13 cellular contexts compared by ENCODE assay signal in the genomic region with DNA sequence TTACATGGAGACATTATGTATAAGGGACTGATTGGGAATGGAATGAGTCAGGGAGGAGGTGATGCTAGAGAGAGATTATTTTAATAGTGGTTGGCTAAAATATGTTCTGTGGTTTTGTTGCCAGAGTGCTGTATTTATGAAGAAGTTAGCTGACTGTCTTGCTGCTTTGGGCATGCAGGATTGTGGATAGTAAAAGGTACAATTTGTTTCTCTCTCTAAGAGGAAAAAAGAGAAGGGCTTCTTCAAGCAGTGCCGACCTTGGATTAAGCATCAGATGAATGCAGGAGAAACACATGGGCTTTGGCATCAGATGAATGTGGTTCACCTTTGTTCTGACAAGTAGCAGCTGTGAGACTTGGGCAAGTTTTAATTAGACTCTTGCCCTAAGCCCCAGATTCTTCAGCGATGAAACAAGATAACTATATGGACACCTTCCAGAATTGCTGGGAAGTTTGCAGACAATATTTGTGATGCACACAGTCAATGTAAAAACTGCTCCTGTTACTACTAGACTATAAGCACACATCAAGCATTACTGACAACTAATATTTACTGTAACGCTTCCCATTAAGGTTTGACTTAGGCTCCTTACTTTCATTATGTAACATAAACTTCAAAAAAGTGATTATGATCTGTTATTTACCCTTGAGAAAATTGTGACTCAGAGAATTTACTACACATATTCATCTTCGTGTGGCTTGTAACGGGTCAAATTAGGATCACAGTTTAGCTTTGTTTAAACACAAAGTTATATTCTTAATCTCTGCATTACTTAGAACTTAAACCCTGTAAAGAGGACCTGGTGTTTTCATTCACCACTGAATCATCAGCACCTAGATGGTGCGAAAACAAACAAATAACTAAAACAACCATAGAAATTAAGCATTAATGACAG.
DNase-seq lines count a peak whose midpoint lies in the region; ATAC-seq, FAIRE-seq and TF ChIP-seq lines count a peak whose summit lies in the region.
"Had no signal": no experiment of that assay in that cellular context is flagged by ENCODE, and none has a peak within 500 bp of the region (broad histone marks: within the 10 kb centered on the region; RNA-seq: fewer than 3 reads in every experiment).

No MANE protein-coding gene starts in this region.

- no peaks in the 10 kb centered on the region for H3K79me2 ChIP-seq in astrocyte (ENCODE audit: insufficient read depth, low read length)
- no peaks in the 10 kb centered on the region for H3K79me2 ChIP-seq in hepatocyte
- H3K79me2 ChIP-seq in OCI-LY7 (ENCODE audit: insufficient read depth, low read depth, low read length), result no peaks in the 10 kb centered on the region

- no peak for ATAC-seq in HG03159 (IDR thresholded peaks at IDR 0.05; ENCODE audit: unreplicated experiment)
- ATAC-seq: stimulated activated memory B cell treated with anti-CD40 and anti-IgM and Interleukin-4, amounts not matched to agents 10 μg/mL and 1 μg/mL and 100 μg/mL, for 72 hours had no signal

- H3K4me2 ChIP-seq in astrocyte (ENCODE audit: low read length) (peak overlapping the region; percentile 67), hepatocyte (peak overlapping the region; percentile 50), OCI-LY7 (ENCODE audit: low read length) (no peak overlapping the region)

- CTCF ChIA-PET in OCI-LY7 (lab: Charles Lee; ENCODE audit: unreplicated experiment), result no interaction called here

- peaks cover 17% of the 10 kb centered on the region for H3K4me1 Mint-ChIP-seq in astrocyte (ENCODE audit: low read depth, unreplicated experiment)
- H3K4me1 Mint-ChIP-seq: stimulated activated memory B cell treated with anti-CD40 and anti-IgM and Interleukin-4, amounts not matched to agents 10 μg/mL and 1 μg/mL and 100 μg/mL, for 72 hours had no signal

- H3K27ac Mint-ChIP-seq in astrocyte (ENCODE audit: unreplicated experiment), result peak overlapping the region; percentile 63
- H3K27ac Mint-ChIP-seq: stimulated activated memory B cell treated with anti-CD40 and anti-IgM and Interleukin-4, amounts not matched to agents 10 μg/mL and 1 μg/mL and 100 μg/mL, for 72 hours had no signal

- H3K27me3 Mint-ChIP-seq in astrocyte (ENCODE audit: low read depth, unreplicated experiment), result no peaks in the 10 kb centered on the region
- H3K27me3 Mint-ChIP-seq: stimulated activated memory B cell treated with anti-CD40 and anti-IgM and Interleukin-4, amounts not matched to agents 10 μg/mL and 1 μg/mL and 100 μg/mL, for 72 hours had no signal

- H3K27ac ChIP-seq in astrocyte (ENCODE audit: low read depth, low read length) (peak overlapping the region; percentile 24), hepatocyte (no peak overlapping the region), tibial nerve (no peak overlapping the region), OCI-LY7 (ENCODE audit: low read depth, low read length, poor library complexity, severe bottlenecking) (no peak overlapping the region)

- no peaks in the 10 kb centered on the region for H4K20me1 ChIP-seq in astrocyte (ENCODE audit: insufficient read depth, low read length)
- H4K20me1 ChIP-seq in hepatocyte (ENCODE audit: insufficient read depth, poor library complexity, severe bottlenecking), result no peaks in the 10 kb centered on the region
- H4K20me1 ChIP-seq in OCI-LY7 (ENCODE audit: insufficient read depth, low read length), result no peaks in the 10 kb centered on the region

- no peak overlapping the region for H2AFZ ChIP-seq in astrocyte (ENCODE audit: low read depth, low read length)
- H2AFZ ChIP-seq in hepatocyte, result no peak overlapping the region
- no peak overlapping the region for H2AFZ ChIP-seq in OCI-LY7 (ENCODE audit: low read length)

- POLR2A ChIA-PET in OCI-LY7 (lab: Charles Lee), result no interaction called here

- H3K36me3 ChIP-seq in astrocyte (ENCODE audit: insufficient read depth, low read length) (no peaks in the 10 kb centered on the region), hepatocyte (replicated peaks; ENCODE audit: insufficient read depth, low read depth) (no peaks in the 10 kb centered on the region), tibial nerve (no peaks in the 10 kb centered on the region), OCI-LY7 (ENCODE audit: insufficient read depth, low read length) (no peaks in the 10 kb centered on the region)

- peaks cover 17% of the 10 kb centered on the region for H3K4me1 ChIP-seq in astrocyte (ENCODE audit: insufficient read depth, low read length)
- H3K4me1 ChIP-seq in hepatocyte (ENCODE audit: insufficient read depth), result peaks cover 10% of the 10 kb centered on the region
- peaks cover 0 to 8% (median 0%) of the 10 kb centered on the region in 4 donors for H3K4me1 ChIP-seq in tibial nerve
- H3K4me1 ChIP-seq in OCI-LY7 (ENCODE audit: insufficient read depth, low read length, poor library complexity, severe bottlenecking), result no peaks in the 10 kb centered on the region

- TF ChIP-seq POLR2A in tibial nerve (IDR thresholded peaks at IDR 0.05), result no peak

- WGBS in hepatocyte (ENCODE audit: low lambda C conversion rate, missing lambda C conversion rate), result 49% methylated on average over 6 of the region's 6 CpGs
- 59 to 63% methylated on average over 6 of the region's 6 CpGs for WGBS in tibial nerve, 2 donors

- H3K9me3 Mint-ChIP-seq in astrocyte (ENCODE audit: unreplicated experiment), result no peaks in the 10 kb centered on the region

- DNase-seq in NCI-H446 treated with DMSO at 0.1 percent for 48 hours (lab: John Stamatoyannopoulos, UW), result peak; percentile 2
- DNase-seq in NCI-H446 (lab: John Stamatoyannopoulos, UW), result no peak
- DNase-seq in astrocyte (ENCODE audit: low read depth), result peak; percentile 93
- peak; percentile 3 for DNase-seq in hepatocyte (ENCODE audit: low spot score)
- peak; percentile 2 for DNase-seq in urothelium cell line (ENCODE audit: low spot score)
- DNase-seq in tibial nerve (ENCODE audit: low spot score in 2 of 2), result no peak
- no peak for DNase-seq in OCI-LY7 (ENCODE audit: low spot score)
- DNase-seq: activated CD4-positive, alpha-beta T cell treated with anti-CD3 and anti-CD28 coated beads for 1 hour; activated effector memory CD4-positive, alpha-beta T cell treated with anti-CD3 and anti-CD28 coated beads, Interleukin-2, amount 50 U/mL, for 16 hours; KBM-7; NCI-H2227 treated with DMSO at 0.1 percent for 48 hours had no signal

- no peaks in the 10 kb centered on the region for H3K9me2 ChIP-seq in hepatocyte (replicated peaks; ENCODE audit: insufficient read depth)
- H3K9me2 ChIP-seq in OCI-LY7 (ENCODE audit: insufficient read depth, low read length), result no peaks in the 10 kb centered on the region

- intact Hi-C loops in OCI-LY7 (cut with micrococcal nuclease; ENCODE audit: unreplicated experiment), result no loop called here

- no peaks in the 10 kb centered on the region for H3K9me3 ChIP-seq in astrocyte (ENCODE audit: insufficient read depth, low read depth, low read length)
- no peaks in the 10 kb centered on the region for H3K9me3 ChIP-seq in hepatocyte (ENCODE audit: low read depth)
- H3K9me3 ChIP-seq in tibial nerve, result no peaks in the 10 kb centered on the region
- H3K9me3 ChIP-seq in OCI-LY7 (ENCODE audit: low read length), result no peaks in the 10 kb centered on the region

- H3K4me3 ChIP-seq in astrocyte (ENCODE audit: insufficient read depth, low read depth, low read length), result no peak overlapping the region
- no peak overlapping the region for H3K4me3 ChIP-seq in hepatocyte
- H3K4me3 ChIP-seq in tibial nerve, result no peak overlapping the region
- H3K4me3 ChIP-seq in OCI-LY7 (ENCODE audit: low read depth, low read length, poor library complexity, severe bottlenecking), result no peak overlapping the region

- no peaks in the 10 kb centered on the region for H3K27me3 ChIP-seq in astrocyte (ENCODE audit: insufficient read depth, low read length)
- H3K27me3 ChIP-seq in hepatocyte, result no peaks in the 10 kb centered on the region
- no peaks in the 10 kb centered on the region for H3K27me3 ChIP-seq in tibial nerve

- TF ChIP-seq CTCF in astrocyte (IDR thresholded peaks at IDR 0.05; ENCODE audit: insufficient read depth, low read depth, low read length) (no peak), hepatocyte (IDR thresholded peaks at IDR 0.05; ENCODE audit: poor library complexity) (no peak), tibial nerve (IDR thresholded peaks at IDR 0.05) (no peak), OCI-LY7 (conservative IDR thresholded peaks at IDR 0.05; ENCODE audit: low read length) (no peak)

- no peak overlapping the region for H3K4me3 Mint-ChIP-seq in astrocyte (ENCODE audit: unreplicated experiment)
- H3K4me3 Mint-ChIP-seq: stimulated activated memory B cell treated with anti-CD40 and anti-IgM and Interleukin-4, amounts not matched to agents 10 μg/mL and 1 μg/mL and 100 μg/mL, for 72 hours had no signal

- TF ChIP-seq EP300 in tibial nerve (IDR thresholded peaks at IDR 0.05), result no peak

- FAIRE-seq in astrocyte (lab: Jason Lieb, UNC) (no peak), urothelium cell line (lab: Jason Lieb, UNC) (no peak)

- no peaks in the 10 kb centered on the region for H3K36me3 Mint-ChIP-seq in astrocyte (ENCODE audit: low read depth, unreplicated experiment)
- H3K36me3 Mint-ChIP-seq: stimulated activated memory B cell treated with anti-CD40 and anti-IgM and Interleukin-4, amounts not matched to agents 10 μg/mL and 1 μg/mL and 100 μg/mL, for 72 hours had no signal

- no peak overlapping the region for H3K9ac ChIP-seq in astrocyte (ENCODE audit: low read length)

- no TSS peak for BruUV-seq in OCI-LY7 (replicated peaks; lab: Mats Ljungman, UMichigan)

Comparison
In these comparisons a context has a peak if more than half of its experiments do, and no peak if none do; other contexts are left out.
1. DNase-seq: peak in NCI-H446 treated with DMSO at 0.1 percent for 48 hours (single experiment), astrocyte (single experiment), hepatocyte (single experiment) and urothelium cell line (single experiment); none in NCI-H446 (0 of 2), tibial nerve (0 of 2) and OCI-LY7 (single experiment).